In the genomic region with DNA sequence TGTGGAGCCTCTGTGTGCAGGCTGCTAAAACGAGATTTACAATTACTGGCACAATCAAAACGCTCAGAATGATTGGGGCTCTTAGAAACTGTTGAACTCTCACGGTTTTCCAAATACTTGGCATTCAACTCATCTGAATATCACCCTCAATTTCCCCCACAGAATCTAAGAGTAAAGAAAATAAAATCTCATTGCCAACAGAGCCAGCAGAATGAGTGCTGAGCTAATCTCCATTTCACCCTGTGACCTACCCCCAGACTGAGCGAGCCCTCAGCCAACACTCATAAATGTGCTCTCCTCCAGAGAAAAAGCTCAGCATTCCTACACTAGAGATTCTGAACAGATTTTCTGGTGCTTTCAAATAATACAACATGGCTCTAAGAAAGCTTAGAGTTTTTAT, we compare ENCODE assay signal across 18 cellular contexts.
"Had no signal": no experiment of that assay in that cellular context is flagged by ENCODE, and none has a peak within 500 bp of the region (broad histone marks: within the 10 kb centered on the region; RNA-seq: fewer than 3 reads in every experiment).

No MANE protein-coding gene starts in this region.

- H3K9me3 ChIP-seq: ascending aorta, pancreas had no signal

- H3K4me3 Mint-ChIP-seq: activated CD8-positive, alpha-beta memory T cell treated with anti-CD3 and anti-CD28 coated beads, Interleukin-2, amount 10 ng/mL, durations not matched to agents 7 days and 5 days; activated naive CD8-positive, alpha-beta T cell treated with anti-CD3 and anti-CD28 coated beads for 36 hours; activated T-cell treated with anti-CD3 and anti-CD28 coated beads, Interleukin-2, amount 50 U/mL, for 24 hours; central memory CD8-positive, alpha-beta T cell; immature natural killer cell; natural killer cell treated with Interleukin-12 subunit alpha and Interleukin-12 subunit beta and Interleukin-15 and Interleukin-18, amount 100 ng/mL, for 72 hours; stimulated activated memory B cell treated with anti-CD40 and anti-IgM and Interleukin-4, amounts not matched to agents 10 μg/mL and 1 μg/mL and 100 μg/mL, for 72 hours had no signal

- H3K27ac Mint-ChIP-seq: activated CD8-positive, alpha-beta memory T cell treated with anti-CD3 and anti-CD28 coated beads, Interleukin-2, amount 10 ng/mL, durations not matched to agents 7 days and 5 days; activated naive CD8-positive, alpha-beta T cell treated with anti-CD3 and anti-CD28 coated beads for 36 hours; activated T-cell treated with anti-CD3 and anti-CD28 coated beads, Interleukin-2, amount 50 U/mL, for 24 hours; immature natural killer cell; natural killer cell treated with Interleukin-12 subunit alpha and Interleukin-12 subunit beta and Interleukin-15 and Interleukin-18, amount 100 ng/mL, for 72 hours; stimulated activated memory B cell treated with anti-CD40 and anti-IgM and Interleukin-4, amounts not matched to agents 10 μg/mL and 1 μg/mL and 100 μg/mL, for 72 hours had no signal

- H3K27me3 ChIP-seq: ascending aorta had no signal

- H3K27ac ChIP-seq: pancreas, spleen had no signal

- H3K36me3 Mint-ChIP-seq: activated CD8-positive, alpha-beta memory T cell treated with anti-CD3 and anti-CD28 coated beads, Interleukin-2, amount 10 ng/mL, durations not matched to agents 7 days and 5 days; activated naive CD8-positive, alpha-beta T cell treated with anti-CD3 and anti-CD28 coated beads for 36 hours; immature natural killer cell had no signal

- DNase-seq: activated CD4-positive, alpha-beta T cell treated with anti-CD3 and anti-CD28 coated beads, Interleukin-2, amount 50 U/mL, for 4 hours; activated CD8-positive, alpha-beta memory T cell treated with anti-CD3 and anti-CD28 coated beads, Interleukin-2, amount 10 ng/mL, durations not matched to agents 7 days and 5 days; activated effector memory CD4-positive, alpha-beta T cell treated with Interleukin-2 at 50 U/mL for 16 hours; activated naive CD8-positive, alpha-beta T cell treated with anti-CD3 and anti-CD28 coated beads for 36 hours; activated T-cell treated with anti-CD3 and anti-CD28 coated beads, Interleukin-2, amount 50 U/mL, for 24 hours; effector memory CD4-positive, alpha-beta T cell; hypothalamus; immature natural killer cell; pancreas; retina; spleen; stimulated activated CD4-positive, alpha-beta T cell treated with anti-CD3 and anti-CD28 coated beads, Interleukin-1b, Interleukin-23, amount 100 ng/mL, for 48 hours; T-helper 2 cell; trophoblast cell had no signal

- H3K36me3 ChIP-seq: ascending aorta, pancreas, spleen had no signal

- H3K4me1 Mint-ChIP-seq: activated CD8-positive, alpha-beta memory T cell treated with anti-CD3 and anti-CD28 coated beads, Interleukin-2, amount 10 ng/mL, durations not matched to agents 7 days and 5 days; activated naive CD8-positive, alpha-beta T cell treated with anti-CD3 and anti-CD28 coated beads for 36 hours; central memory CD8-positive, alpha-beta T cell; immature natural killer cell; stimulated activated memory B cell treated with anti-CD40 and anti-IgM and Interleukin-4, amounts not matched to agents 10 μg/mL and 1 μg/mL and 100 μg/mL, for 72 hours had no signal

- H3K4me1 ChIP-seq: ascending aorta, pancreas, spleen had no signal

- H3K9me3 Mint-ChIP-seq: central memory CD8-positive, alpha-beta T cell; natural killer cell treated with Interleukin-12 subunit alpha and Interleukin-12 subunit beta and Interleukin-15 and Interleukin-18, amount 100 ng/mL, for 72 hours had no signal

- H3K4me3 ChIP-seq: ascending aorta, pancreas, spleen had no signal
